28 cellular contexts compared by ENCODE assay signal in the genomic region with DNA sequence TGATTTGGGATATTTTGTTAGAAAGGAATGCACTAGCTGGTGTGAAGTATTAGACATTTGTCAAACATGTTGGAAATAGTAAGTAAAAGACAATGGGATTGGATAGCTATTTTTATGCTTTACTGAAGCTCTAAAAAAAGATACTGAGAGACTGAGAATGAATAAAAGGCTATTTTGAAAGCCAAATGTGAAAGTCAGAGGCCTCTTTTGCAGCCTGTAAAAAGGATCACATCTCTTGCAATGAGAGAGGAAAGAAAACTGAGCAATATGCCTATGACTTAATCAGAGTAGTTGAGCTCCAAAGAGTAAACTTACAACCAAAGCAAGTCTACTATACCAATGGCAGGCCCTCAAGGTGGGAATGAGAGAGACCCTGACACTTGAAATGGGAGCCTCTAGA.
"Had no signal": no experiment of that assay in that cellular context is flagged by ENCODE, and none has a peak within 500 bp of the region (broad histone marks: within the 10 kb centered on the region; RNA-seq: fewer than 3 reads in every experiment).

No MANE protein-coding gene starts in this region.

- DNase-seq: Kasumi-1; NCI-H1092; NCI-H1105 treated with DMSO at 0.1 percent for 48 hours; NCI-H1417 treated with DMSO at 0.1 percent for 48 hours; NCI-H146; NCI-H1694 treated with DMSO at 0.1 percent for 48 hours; NCI-H1930; NCI-H2081; NCI-H2107; NCI-H2227 treated with DMSO at 0.1 percent for 48 hours; NCI-H446; NCI-H510A; NCI-H524 treated with DMSO at 0.1 percent for 48 hours; NCI-H69; NCI-H774; NK-92 treated with Interleukin-12 subunit alpha and Interleukin-12 subunit beta, amount 100 ng/mL, for 24 hours; PC-3; SHP77; SK-N-SH; SW 1271; T-cell had no signal

- H3K4me2 ChIP-seq: KMS-11, SK-N-SH had no signal

- ATAC-seq: K562, Panc1, PC-3, T-cell had no signal

- H3K4me1 Mint-ChIP-seq: IgD-negative memory B cell, T-cell had no signal

- H3K9ac ChIP-seq: KMS-11, SK-N-SH had no signal

- FAIRE-seq: HTR-8/SVneo, K562 had no signal

- H3K27me3 Mint-ChIP-seq: IgD-negative memory B cell had no signal

- H3K4me3 Mint-ChIP-seq: IgD-negative memory B cell, T-cell had no signal

- H3K36me3 Mint-ChIP-seq: T-cell had no signal

- H3K27ac Mint-ChIP-seq: IgD-negative memory B cell, T-cell had no signal

- H3K4me3 ChIP-seq: K562 had no signal

- H3K27ac ChIP-seq: HL-60, KMS-11, RWPE1 had no signal
